In the genomic region with DNA sequence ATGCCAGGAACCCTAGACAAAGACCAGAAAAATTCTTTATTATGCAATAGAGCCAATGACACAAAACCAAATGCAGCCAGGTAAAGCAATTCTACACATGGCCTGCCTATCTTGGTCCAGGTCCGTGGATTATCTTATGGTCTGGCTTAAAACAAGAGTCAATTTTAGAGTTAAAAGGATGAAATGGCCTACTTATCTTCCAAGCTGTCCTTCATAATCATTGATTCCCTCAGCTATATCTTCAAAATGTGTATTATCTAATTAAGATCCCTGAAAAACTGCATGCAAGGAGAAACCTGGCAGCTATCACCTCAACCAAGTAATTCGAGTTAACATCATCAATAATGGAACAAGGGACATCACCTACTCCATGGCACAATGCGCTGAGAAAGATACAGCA, we compare ENCODE assay signal across 22 cellular contexts.
DNase-seq lines count a peak whose midpoint lies in the region.
"Had no signal": no experiment of that assay in that cellular context is flagged by ENCODE, and none has a peak within 500 bp of the region (broad histone marks: within the 10 kb centered on the region; RNA-seq: fewer than 3 reads in every experiment).

No MANE protein-coding gene starts in this region.

- DNase-seq in SK-N-DZ (ENCODE audit: low spot score) = peak; percentile 92
- DNase-seq in NK-92 treated with Interleukin-12 subunit alpha and Interleukin-12 subunit beta, amount 100 ng/mL, for 24 hours (lab: John Stamatoyannopoulos, UW) = no peak
- DNase-seq: 8988T; ACHN; AML-193; BE2C; C1 segment of cervical spinal cord; Caco-2; Calu3; CD4-positive, alpha-beta memory T cell; CD4-positive, alpha-beta T cell; CD4-positive, CD25-positive, alpha-beta regulatory T cell; CD8-positive, alpha-beta memory T cell; CD8-positive, alpha-beta T cell; COR-L47; DMS 273 treated with DMSO at 0.1 percent for 48 hours; DMS153; DMS53; DMS79; DMS79 treated with DMSO at 0.1 percent for 48 hours; DND-41; EL had no signal
